In the genomic region with DNA sequence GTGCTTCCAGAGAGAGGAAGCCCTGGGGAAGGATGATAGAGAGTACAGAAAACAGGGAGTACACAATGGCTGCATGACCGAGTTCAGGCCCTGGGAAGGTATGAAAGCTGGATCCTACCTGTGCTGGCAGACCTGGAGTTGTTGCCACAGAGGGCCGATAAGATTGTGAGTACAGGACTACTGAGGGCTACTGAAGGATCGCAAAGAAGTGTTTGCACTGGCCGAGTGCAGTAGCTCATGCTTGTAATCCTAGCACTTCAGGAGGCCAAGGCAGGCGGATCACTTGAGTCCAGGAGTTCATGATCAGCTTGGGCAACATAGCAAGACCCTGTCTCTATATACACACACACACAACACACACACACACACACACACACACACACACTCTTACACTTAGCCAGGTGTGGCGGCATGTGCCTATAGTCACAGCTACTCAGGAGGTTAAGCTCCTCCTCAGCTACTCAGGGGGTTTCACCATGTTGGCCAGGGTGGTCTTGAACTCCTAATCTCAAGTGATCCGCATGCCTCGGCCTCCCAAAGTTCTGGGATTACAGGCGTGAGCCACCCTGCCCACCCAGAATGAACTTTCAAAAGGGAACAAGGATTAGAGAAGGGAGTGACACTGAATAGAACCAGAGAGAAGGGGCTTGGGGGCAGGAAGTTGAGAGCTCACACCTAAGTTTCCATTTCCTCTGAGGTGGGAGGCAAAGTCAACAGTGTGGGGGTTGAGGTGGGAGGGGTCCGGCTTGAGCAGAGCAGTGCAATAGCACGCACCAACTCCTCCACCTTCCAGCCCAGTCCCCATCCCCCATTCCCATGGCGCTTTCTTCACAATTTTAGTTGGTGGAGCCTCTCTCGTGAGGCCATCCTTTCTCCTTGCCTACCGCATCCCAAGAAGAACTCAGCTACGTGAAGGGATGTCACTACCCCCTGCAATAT, we compare ENCODE assay signal across 1 cellular context.
TF ChIP-seq lines count a peak whose summit lies in the region.

No MANE protein-coding gene starts in this region.

TF ChIP-seq in GM12878, 131 proteins besides CTCF, POLR2A, EP300 and RAD21 (continued from another document):
- 0 out of 2 replicates have a peak, but pooled peaks have one; percentile 36 for TF ChIP-seq CREM (IDR thresholded peaks at IDR 0.05; ENCODE audit: low read depth)
- peak; percentile 25; the same call in 1 of the 2 replicates for TF ChIP-seq ZNF207 (IDR thresholded peaks at IDR 0.05; ENCODE audit: borderline replicate concordance)
- TF ChIP-seq ATF7 (IDR thresholded peaks at IDR 0.05; ENCODE audit: low read depth), result peak; percentile 81
- no peak for TF ChIP-seq SREBF2 (IDR thresholded peaks at IDR 0.05; ENCODE audit: low read length)
- 0 out of 2 replicates have a peak, but pooled peaks have one; percentile 11 for TF ChIP-seq YY1 (IDR thresholded peaks at IDR 0.05; ENCODE audit: low read depth, low read length)
- TF ChIP-seq, protein P1, sequence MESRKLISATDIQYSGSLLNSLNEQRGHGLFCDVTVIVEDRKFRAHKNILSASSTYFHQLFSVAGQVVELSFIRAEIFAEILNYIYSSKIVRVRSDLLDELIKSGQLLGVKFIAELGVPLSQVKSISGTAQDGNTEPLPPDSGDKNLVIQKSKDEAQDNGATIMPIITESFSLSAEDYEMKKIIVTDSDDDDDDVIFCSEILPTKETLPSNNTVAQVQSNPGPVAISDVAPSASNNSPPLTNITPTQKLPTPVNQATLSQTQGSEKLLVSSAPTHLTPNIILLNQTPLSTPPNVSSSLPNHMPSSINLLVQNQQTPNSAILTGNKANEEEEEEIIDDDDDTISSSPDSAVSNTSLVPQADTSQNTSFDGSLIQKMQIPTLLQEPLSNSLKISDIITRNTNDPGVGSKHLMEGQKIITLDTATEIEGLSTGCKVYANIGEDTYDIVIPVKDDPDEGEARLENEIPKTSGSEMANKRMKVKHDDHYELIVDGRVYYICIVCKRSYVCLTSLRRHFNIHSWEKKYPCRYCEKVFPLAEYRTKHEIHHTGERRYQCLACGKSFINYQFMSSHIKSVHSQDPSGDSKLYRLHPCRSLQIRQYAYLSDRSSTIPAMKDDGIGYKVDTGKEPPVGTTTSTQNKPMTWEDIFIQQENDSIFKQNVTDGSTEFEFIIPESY (IDR thresholded peaks at IDR 0.05), result no peak
- peak; percentile 80 for TF ChIP-seq NFIC (IDR thresholded peaks at IDR 0.05; ENCODE audit: low read depth, low read length)
- TF ChIP-seq, protein P2, sequence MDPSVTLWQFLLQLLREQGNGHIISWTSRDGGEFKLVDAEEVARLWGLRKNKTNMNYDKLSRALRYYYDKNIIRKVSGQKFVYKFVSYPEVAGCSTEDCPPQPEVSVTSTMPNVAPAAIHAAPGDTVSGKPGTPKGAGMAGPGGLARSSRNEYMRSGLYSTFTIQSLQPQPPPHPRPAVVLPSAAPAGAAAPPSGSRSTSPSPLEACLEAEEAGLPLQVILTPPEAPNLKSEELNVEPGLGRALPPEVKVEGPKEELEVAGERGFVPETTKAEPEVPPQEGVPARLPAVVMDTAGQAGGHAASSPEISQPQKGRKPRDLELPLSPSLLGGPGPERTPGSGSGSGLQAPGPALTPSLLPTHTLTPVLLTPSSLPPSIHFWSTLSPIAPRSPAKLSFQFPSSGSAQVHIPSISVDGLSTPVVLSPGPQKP (IDR thresholded peaks at IDR 0.05; ENCODE audit: low read depth, low read length), result no peak
- peak; percentile 20; the same call in 1 of the 2 replicates for TF ChIP-seq CBFB (IDR thresholded peaks at IDR 0.05; ENCODE audit: low read depth)
- peak; percentile 58 for TF ChIP-seq PML (IDR thresholded peaks at IDR 0.05; ENCODE audit: low read length)
- TF ChIP-seq JUND (IDR thresholded peaks at IDR 0.05; ENCODE audit: low read depth, low read length), result no peak
- no peak for TF ChIP-seq SREBF1 (IDR thresholded peaks at IDR 0.05; ENCODE audit: low read length)
- peak; percentile 78 for TF ChIP-seq FOXM1 (IDR thresholded peaks at IDR 0.05; ENCODE audit: low read depth, low read length)
- TF ChIP-seq, protein P3, sequence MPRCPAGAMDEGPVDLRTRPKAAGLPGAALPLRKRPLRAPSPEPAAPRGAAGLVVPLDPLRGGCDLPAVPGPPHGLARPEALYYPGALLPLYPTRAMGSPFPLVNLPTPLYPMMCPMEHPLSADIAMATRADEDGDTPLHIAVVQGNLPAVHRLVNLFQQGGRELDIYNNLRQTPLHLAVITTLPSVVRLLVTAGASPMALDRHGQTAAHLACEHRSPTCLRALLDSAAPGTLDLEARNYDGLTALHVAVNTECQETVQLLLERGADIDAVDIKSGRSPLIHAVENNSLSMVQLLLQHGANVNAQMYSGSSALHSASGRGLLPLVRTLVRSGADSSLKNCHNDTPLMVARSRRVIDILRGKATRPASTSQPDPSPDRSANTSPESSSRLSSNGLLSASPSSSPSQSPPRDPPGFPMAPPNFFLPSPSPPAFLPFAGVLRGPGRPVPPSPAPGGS (IDR thresholded peaks at IDR 0.05; ENCODE audit: borderline replicate concordance, insufficient read depth, low read depth, low read length, poor library complexity, severe bottlenecking), result peak; percentile 78
- TF ChIP-seq KLF5 (IDR thresholded peaks at IDR 0.05; ENCODE audit: partially characterized antibody), result peak; percentile 42
- peak; percentile 54; the same call in 1 of the 2 replicates for TF ChIP-seq BMI1 (IDR thresholded peaks at IDR 0.05; ENCODE audit: borderline replicate concordance)
- no peak for TF ChIP-seq SIN3A (IDR thresholded peaks at IDR 0.05; ENCODE audit: low read depth, low read length)
- TF ChIP-seq DPF2 (IDR thresholded peaks at IDR 0.05), result peak; percentile 93
- TF ChIP-seq, protein P4, sequence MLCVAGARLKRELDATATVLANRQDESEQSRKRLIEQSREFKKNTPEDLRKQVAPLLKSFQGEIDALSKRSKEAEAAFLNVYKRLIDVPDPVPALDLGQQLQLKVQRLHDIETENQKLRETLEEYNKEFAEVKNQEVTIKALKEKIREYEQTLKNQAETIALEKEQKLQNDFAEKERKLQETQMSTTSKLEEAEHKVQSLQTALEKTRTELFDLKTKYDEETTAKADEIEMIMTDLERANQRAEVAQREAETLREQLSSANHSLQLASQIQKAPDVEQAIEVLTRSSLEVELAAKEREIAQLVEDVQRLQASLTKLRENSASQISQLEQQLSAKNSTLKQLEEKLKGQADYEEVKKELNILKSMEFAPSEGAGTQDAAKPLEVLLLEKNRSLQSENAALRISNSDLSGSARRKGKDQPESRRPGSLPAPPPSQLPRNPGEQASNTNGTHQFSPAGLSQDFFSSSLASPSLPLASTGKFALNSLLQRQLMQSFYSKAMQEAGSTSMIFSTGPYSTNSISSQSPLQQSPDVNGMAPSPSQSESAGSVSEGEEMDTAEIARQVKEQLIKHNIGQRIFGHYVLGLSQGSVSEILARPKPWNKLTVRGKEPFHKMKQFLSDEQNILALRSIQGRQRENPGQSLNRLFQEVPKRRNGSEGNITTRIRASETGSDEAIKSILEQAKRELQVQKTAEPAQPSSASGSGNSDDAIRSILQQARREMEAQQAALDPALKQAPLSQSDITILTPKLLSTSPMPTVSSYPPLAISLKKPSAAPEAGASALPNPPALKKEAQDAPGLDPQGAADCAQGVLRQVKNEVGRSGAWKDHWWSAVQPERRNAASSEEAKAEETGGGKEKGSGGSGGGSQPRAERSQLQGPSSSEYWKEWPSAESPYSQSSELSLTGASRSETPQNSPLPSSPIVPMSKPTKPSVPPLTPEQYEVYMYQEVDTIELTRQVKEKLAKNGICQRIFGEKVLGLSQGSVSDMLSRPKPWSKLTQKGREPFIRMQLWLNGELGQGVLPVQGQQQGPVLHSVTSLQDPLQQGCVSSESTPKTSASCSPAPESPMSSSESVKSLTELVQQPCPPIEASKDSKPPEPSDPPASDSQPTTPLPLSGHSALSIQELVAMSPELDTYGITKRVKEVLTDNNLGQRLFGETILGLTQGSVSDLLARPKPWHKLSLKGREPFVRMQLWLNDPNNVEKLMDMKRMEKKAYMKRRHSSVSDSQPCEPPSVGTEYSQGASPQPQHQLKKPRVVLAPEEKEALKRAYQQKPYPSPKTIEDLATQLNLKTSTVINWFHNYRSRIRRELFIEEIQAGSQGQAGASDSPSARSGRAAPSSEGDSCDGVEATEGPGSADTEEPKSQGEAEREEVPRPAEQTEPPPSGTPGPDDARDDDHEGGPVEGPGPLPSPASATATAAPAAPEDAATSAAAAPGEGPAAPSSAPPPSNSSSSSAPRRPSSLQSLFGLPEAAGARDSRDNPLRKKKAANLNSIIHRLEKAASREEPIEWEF (IDR thresholded peaks at IDR 0.05; ENCODE audit: insufficient replicate concordance, low read depth, low read length), result no peak
- TF ChIP-seq TCF7 (IDR thresholded peaks at IDR 0.05; ENCODE audit: borderline replicate concordance), result no peak
- TF ChIP-seq, protein P5, sequence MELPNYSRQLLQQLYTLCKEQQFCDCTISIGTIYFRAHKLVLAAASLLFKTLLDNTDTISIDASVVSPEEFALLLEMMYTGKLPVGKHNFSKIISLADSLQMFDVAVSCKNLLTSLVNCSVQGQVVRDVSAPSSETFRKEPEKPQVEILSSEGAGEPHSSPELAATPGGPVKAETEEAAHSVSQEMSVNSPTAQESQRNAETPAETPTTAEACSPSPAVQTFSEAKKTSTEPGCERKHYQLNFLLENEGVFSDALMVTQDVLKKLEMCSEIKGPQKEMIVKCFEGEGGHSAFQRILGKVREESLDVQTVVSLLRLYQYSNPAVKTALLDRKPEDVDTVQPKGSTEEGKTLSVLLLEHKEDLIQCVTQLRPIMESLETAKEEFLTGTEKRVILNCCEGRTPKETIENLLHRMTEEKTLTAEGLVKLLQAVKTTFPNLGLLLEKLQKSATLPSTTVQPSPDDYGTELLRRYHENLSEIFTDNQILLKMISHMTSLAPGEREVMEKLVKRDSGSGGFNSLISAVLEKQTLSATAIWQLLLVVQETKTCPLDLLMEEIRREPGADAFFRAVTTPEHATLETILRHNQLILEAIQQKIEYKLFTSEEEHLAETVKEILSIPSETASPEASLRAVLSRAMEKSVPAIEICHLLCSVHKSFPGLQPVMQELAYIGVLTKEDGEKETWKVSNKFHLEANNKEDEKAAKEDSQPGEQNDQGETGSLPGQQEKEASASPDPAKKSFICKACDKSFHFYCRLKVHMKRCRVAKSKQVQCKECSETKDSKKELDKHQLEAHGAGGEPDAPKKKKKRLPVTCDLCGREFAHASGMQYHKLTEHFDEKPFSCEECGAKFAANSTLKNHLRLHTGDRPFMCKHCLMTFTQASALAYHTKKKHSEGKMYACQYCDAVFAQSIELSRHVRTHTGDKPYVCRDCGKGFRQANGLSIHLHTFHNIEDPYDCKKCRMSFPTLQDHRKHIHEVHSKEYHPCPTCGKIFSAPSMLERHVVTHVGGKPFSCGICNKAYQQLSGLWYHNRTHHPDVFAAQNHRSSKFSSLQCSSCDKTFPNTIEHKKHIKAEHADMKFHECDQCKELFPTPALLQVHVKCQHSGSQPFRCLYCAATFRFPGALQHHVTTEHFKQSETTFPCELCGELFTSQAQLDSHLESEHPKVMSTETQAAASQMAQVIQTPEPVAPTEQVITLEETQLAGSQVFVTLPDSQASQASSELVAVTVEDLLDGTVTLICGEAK (IDR thresholded peaks at IDR 0.05; ENCODE audit: borderline replicate concordance), result peak; percentile 34; the same call in 1 of the 2 replicates
- TF ChIP-seq MTA3 (IDR thresholded peaks at IDR 0.05; ENCODE audit: borderline replicate concordance, low read length), result peak; percentile 28
- TF ChIP-seq SMC3 (IDR thresholded peaks at IDR 0.05; ENCODE audit: borderline replicate concordance, low read length), result no peak
- TF ChIP-seq RCOR1 (conservative IDR thresholded peaks at IDR 0.05; ENCODE audit: low read depth, low read length), result no peak
- no peak for TF ChIP-seq CHD4 (IDR thresholded peaks at IDR 0.05)
- TF ChIP-seq SMAD1 (IDR thresholded peaks at IDR 0.05; ENCODE audit: low read depth, partially characterized antibody), result peak; percentile 90
